ENCODE assay signal across 8 cellular contexts in the genomic region with DNA sequence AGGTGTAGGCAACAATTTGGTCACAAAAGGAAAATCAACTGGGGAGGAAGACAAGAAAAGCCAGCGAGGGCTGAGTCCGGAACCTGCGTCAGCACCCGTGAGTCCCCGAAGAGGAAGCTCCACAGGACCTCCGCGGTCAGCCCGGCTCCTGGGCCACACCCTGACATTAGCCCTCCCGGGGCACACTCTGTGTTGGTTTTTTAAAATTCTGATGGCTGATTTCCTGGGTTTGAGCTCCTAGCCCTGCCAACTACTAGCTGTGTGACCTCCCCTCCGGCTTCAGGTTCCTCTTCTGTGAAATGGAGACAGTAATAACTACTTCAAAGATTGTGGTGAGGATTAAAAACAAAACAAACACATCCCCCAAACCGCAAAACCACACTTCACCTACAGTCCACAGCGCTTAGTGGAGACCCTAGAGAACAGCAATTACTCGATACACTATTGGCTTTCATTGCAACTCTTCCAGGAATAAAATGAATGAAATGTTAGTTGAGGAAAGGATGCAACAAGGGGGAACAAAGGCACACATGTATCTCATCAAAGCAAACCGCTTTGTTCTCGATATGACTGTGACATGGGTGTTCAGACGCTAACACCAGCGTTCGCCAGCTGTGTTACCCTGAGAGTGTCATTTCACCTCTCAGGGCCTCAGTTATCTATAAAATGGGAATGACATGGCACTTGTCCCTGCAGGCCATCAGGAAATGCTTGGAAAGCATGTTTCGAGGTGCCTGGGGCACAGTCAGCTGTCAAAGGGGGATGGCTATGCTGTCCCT. TPM values are rescaled to one million over a fixed set of nuclear protein-coding genes. Genes with fewer than 3 reads are reported as not detected.
DNase-seq lines count a peak whose midpoint lies in the region; ATAC-seq lines count a peak whose summit lies in the region.

No MANE protein-coding gene starts in this region.

- peak overlapping the region; percentile 86 for H3K27ac Mint-ChIP-seq in stimulated activated memory B cell treated with anti-CD40 and anti-IgM and Interleukin-4, amounts not matched to agents 10 μg/mL and 1 μg/mL and 100 μg/mL, for 72 hours

- H3K4me1 Mint-ChIP-seq in stimulated activated memory B cell treated with anti-CD40 and anti-IgM and Interleukin-4, amounts not matched to agents 10 μg/mL and 1 μg/mL and 100 μg/mL, for 72 hours, result peaks cover 63% of the 10 kb centered on the region

- H3K4me3 Mint-ChIP-seq in stimulated activated memory B cell treated with anti-CD40 and anti-IgM and Interleukin-4, amounts not matched to agents 10 μg/mL and 1 μg/mL and 100 μg/mL, for 72 hours, result peak overlapping the region; percentile 73

- H3K36me3 Mint-ChIP-seq in stimulated activated memory B cell treated with anti-CD40 and anti-IgM and Interleukin-4, amounts not matched to agents 10 μg/mL and 1 μg/mL and 100 μg/mL, for 72 hours, result peaks cover 6% of the 10 kb centered on the region

- H3K9me3 Mint-ChIP-seq in stimulated activated memory B cell treated with anti-CD40 and anti-IgM and Interleukin-4, amounts not matched to agents 10 μg/mL and 1 μg/mL and 100 μg/mL, for 72 hours, result no peaks in the 10 kb centered on the region

- H3K27ac ChIP-seq in caudate nucleus (ENCODE audit: low read depth, low read length), result no peak overlapping the region

- ATAC-seq in GM19395 (IDR thresholded peaks at IDR 0.05; ENCODE audit: unreplicated experiment) (peak; percentile 70), HG03439 (IDR thresholded peaks at IDR 0.05; ENCODE audit: unreplicated experiment) (peak; percentile 54), Right ventricle myocardium inferior (peak; percentile 23)
- ATAC-seq in stimulated activated memory B cell treated with anti-CD40 and anti-IgM and Interleukin-4, amounts not matched to agents 10 μg/mL and 1 μg/mL and 100 μg/mL, for 72 hours, result peak; percentile 90

- intact Hi-C loops in Right ventricle myocardium inferior (cut with DNase I), result no loop called here

- DNase-seq in CD1c-positive myeloid dendritic cell (ENCODE audit: extremely low spot score), result peak; percentile 69
- DNase-seq in activated CD4-positive, CD25-positive, alpha-beta regulatory T cell (lab: John Stamatoyannopoulos, UW), result peak in 3 of 4 experiments; percentile 22 to 55 (median 32)
- peak; percentile 93 for DNase-seq in Right ventricle myocardium inferior (ENCODE audit: missing footprints)
- DNase-seq in caudate nucleus (lab: John Stamatoyannopoulos, UW), result no peak
- no peak for DNase-seq in NCI-H2171 (lab: John Stamatoyannopoulos, UW)

- H3K27me3 Mint-ChIP-seq in stimulated activated memory B cell treated with anti-CD40 and anti-IgM and Interleukin-4, amounts not matched to agents 10 μg/mL and 1 μg/mL and 100 μg/mL, for 72 hours, result no peaks in the 10 kb centered on the region

RNA-seq across cellular contexts. Expression of gene ZBP1, which starts 1.0 kb away (rescaled TPM):
- total RNA-seq in Right ventricle myocardium inferior, result 0.22 TPM

RNA-seq across cellular contexts. Expression of gene PCK1, which starts 58.3 kb away (rescaled TPM):
- total RNA-seq in Right ventricle myocardium inferior, result 4.4 TPM

Comparison
In these comparisons a context has a peak if more than half of its experiments do, and no peak if none do; other contexts are left out.
1. DNase-seq: peak in CD1c-positive myeloid dendritic cell (single experiment), activated CD4-positive, CD25-positive, alpha-beta regulatory T cell (3 of 4) and Right ventricle myocardium inferior (single experiment); none in caudate nucleus (0 of 61) and NCI-H2171 (single experiment).
2. ATAC-seq: peak in every context shown above with its lines; median percentile 90 in stimulated activated memory B cell treated with anti-CD40 and anti-IgM and Interleukin-4, amounts not matched to agents 10 μg/mL and 1 μg/mL and 100 μg/mL, for 72 hours; 70 in GM19395; 54 in HG03439; 23 in Right ventricle myocardium inferior.